Comparison of ENCODE assay signal across 8 cellular contexts in genomic region chr1:211305044-211305443, GRCh38. TPM values are rescaled to one million over a fixed set of nuclear protein-coding genes. Genes with fewer than 3 reads are reported as not detected.
DNase-seq lines count a peak whose midpoint lies in the region; ATAC-seq and TF ChIP-seq lines count a peak whose summit lies in the region.

No MANE protein-coding gene starts in this region.

- no peaks in the 10 kb centered on the region for H3K27me3 ChIP-seq in PC-3 (ENCODE audit: low read length)

- H3K36me3 ChIP-seq in PC-3 (ENCODE audit: low read depth, low read length): peaks cover 16% of the 10 kb centered on the region

- intact Hi-C loops in activated CD8-positive, alpha-beta T cell treated with anti-CD3 and anti-CD28 coated beads for 36 hours (cut with micrococcal nuclease): loop anchor here (2.0 kb wide), 1 partner anchor 18 kb away; no protein-coding TSS in a partner anchor
- intact Hi-C loops in activated CD4-positive, alpha-beta memory T cell treated with anti-CD3 and anti-CD28 coated beads for 36 hours (cut with micrococcal nuclease): loop anchor here (1.0 kb wide), 4 partner anchors 9 to 46 kb away; partner anchors contain the start of gene RCOR3
- intact Hi-C loops in PC-3 (cut with micrococcal nuclease): no loop called here

- CTCF ChIA-PET in activated CD8-positive, alpha-beta T cell treated with anti-CD3 and anti-CD28 coated beads for 36 hours (lab: Charles Lee): interaction anchor here (0.6 to 2.3 kb wide), 3 partner anchors 18 to 76 kb away, joined by 3 to 8 read pairs (median 3); no protein-coding TSS in a partner anchor
- CTCF ChIA-PET in activated CD8-positive, alpha-beta T cell treated with anti-CD3 and anti-CD28 coated beads, Interleukin-2, amount 10 ng/mL, durations not matched to agents 7 days and 5 days (lab: Charles Lee): interaction anchor here (1.8 kb wide), 1 partner anchor 18 kb away, joined by 4 read pairs; no protein-coding TSS in a partner anchor
- CTCF ChIA-PET in activated CD4-positive, alpha-beta memory T cell treated with anti-CD3 and anti-CD28 coated beads for 36 hours (lab: Charles Lee): interaction anchor here (0.6 to 1.0 kb wide), 2 partner anchors 16 to 18 kb away, joined by 3 to 4 read pairs; no protein-coding TSS in a partner anchor
- CTCF ChIA-PET in PC-3 (lab: Charles Lee): no interaction called here

- H3K27ac ChIP-seq in PC-3 (ENCODE audit: low read length): no peak overlapping the region

- peaks cover 36% of the 10 kb centered on the region for H3K36me3 Mint-ChIP-seq in activated CD8-positive, alpha-beta T cell treated with anti-CD3 and anti-CD28 coated beads for 36 hours (ENCODE audit: low read depth)
- H3K36me3 Mint-ChIP-seq in activated CD8-positive, alpha-beta T cell treated with anti-CD3 and anti-CD28 coated beads, Interleukin-2, amount 10 ng/mL, durations not matched to agents 7 days and 5 days (ENCODE audit: low read depth): peaks cover 47% of the 10 kb centered on the region
- peaks cover 32% of the 10 kb centered on the region for H3K36me3 Mint-ChIP-seq in activated CD4-positive, alpha-beta memory T cell treated with anti-CD3 and anti-CD28 coated beads for 36 hours

- BruUV-seq in PC-3 (replicated peaks; lab: Mats Ljungman, UMichigan): no TSS peak

- no peaks in the 10 kb centered on the region for H3K4me1 ChIP-seq in PC-3 (ENCODE audit: insufficient read depth, low read length)

- no peak for TF ChIP-seq CTCF in activated CD8-positive, alpha-beta T cell treated with anti-CD3 and anti-CD28 coated beads for 36 hours (IDR thresholded peaks at IDR 0.05)
- no peak for TF ChIP-seq CTCF in PC-3 (conservative IDR thresholded peaks at IDR 0.05; ENCODE audit: low read depth, low read length)

- H3K4me3 ChIP-seq in PC-3 (ENCODE audit: low read length): no peak overlapping the region

- peak; percentile 100 for ATAC-seq in activated CD8-positive, alpha-beta T cell treated with anti-CD3 and anti-CD28 coated beads for 36 hours
- no peak for ATAC-seq in activated CD8-positive, alpha-beta T cell treated with anti-CD3 and anti-CD28 coated beads, Interleukin-2, amount 10 ng/mL, durations not matched to agents 7 days and 5 days
- ATAC-seq in HG02642 (IDR thresholded peaks at IDR 0.05; ENCODE audit: poor library complexity, unreplicated experiment) (peak; percentile 96), PC-3 (no peak)

- H3K9ac ChIP-seq in PC-3 (ENCODE audit: low read length): no peak overlapping the region

- no peaks in the 10 kb centered on the region for H3K9me2 ChIP-seq in PC-3 (replicated peaks; ENCODE audit: low read length)

- peak overlapping the region; percentile 69 for H3K27ac Mint-ChIP-seq in activated CD8-positive, alpha-beta T cell treated with anti-CD3 and anti-CD28 coated beads for 36 hours
- no peak overlapping the region for H3K27ac Mint-ChIP-seq in activated CD8-positive, alpha-beta T cell treated with anti-CD3 and anti-CD28 coated beads, Interleukin-2, amount 10 ng/mL, durations not matched to agents 7 days and 5 days
- peak overlapping the region; percentile 77 for H3K27ac Mint-ChIP-seq in activated CD4-positive, alpha-beta memory T cell treated with anti-CD3 and anti-CD28 coated beads for 36 hours

- H3K4me1 Mint-ChIP-seq in activated CD8-positive, alpha-beta T cell treated with anti-CD3 and anti-CD28 coated beads for 36 hours (ENCODE audit: low read depth): peaks cover 38% of the 10 kb centered on the region
- H3K4me1 Mint-ChIP-seq in activated CD8-positive, alpha-beta T cell treated with anti-CD3 and anti-CD28 coated beads, Interleukin-2, amount 10 ng/mL, durations not matched to agents 7 days and 5 days (ENCODE audit: low read depth): peaks cover 11% of the 10 kb centered on the region
- peaks cover 44% of the 10 kb centered on the region for H3K4me1 Mint-ChIP-seq in activated CD4-positive, alpha-beta memory T cell treated with anti-CD3 and anti-CD28 coated beads for 36 hours (ENCODE audit: low read depth)

- H3K27me3 Mint-ChIP-seq in activated CD8-positive, alpha-beta T cell treated with anti-CD3 and anti-CD28 coated beads for 36 hours: no peaks in the 10 kb centered on the region
- no peaks in the 10 kb centered on the region for H3K27me3 Mint-ChIP-seq in activated CD8-positive, alpha-beta T cell treated with anti-CD3 and anti-CD28 coated beads, Interleukin-2, amount 10 ng/mL, durations not matched to agents 7 days and 5 days (ENCODE audit: low read depth)
- H3K27me3 Mint-ChIP-seq in activated CD4-positive, alpha-beta memory T cell treated with anti-CD3 and anti-CD28 coated beads for 36 hours: no peaks in the 10 kb centered on the region

- no peak overlapping the region for H2AFZ ChIP-seq in PC-3 (ENCODE audit: low read length)

- peak; percentile 78 for DNase-seq in activated CD8-positive, alpha-beta T cell treated with anti-CD3 and anti-CD28 coated beads for 36 hours
- no peak for DNase-seq in activated CD8-positive, alpha-beta T cell treated with anti-CD3 and anti-CD28 coated beads, Interleukin-2, amount 10 ng/mL, durations not matched to agents 7 days and 5 days
- peak; percentile 76 for DNase-seq in activated CD4-positive, alpha-beta memory T cell treated with anti-CD3 and anti-CD28 coated beads for 36 hours
- peak; percentile 7 for DNase-seq in retina
- DNase-seq in 8988T: no peak
- DNase-seq in NCI-H526 (lab: John Stamatoyannopoulos, UW): no peak
- no peak for DNase-seq in PC-3

- H3K4me2 ChIP-seq in PC-3 (ENCODE audit: low read length): no peak overlapping the region

- no peaks in the 10 kb centered on the region for H3K9me3 ChIP-seq in PC-3 (ENCODE audit: low read length)

- POLR2A ChIA-PET in activated CD8-positive, alpha-beta T cell treated with anti-CD3 and anti-CD28 coated beads for 36 hours (lab: Charles Lee): interaction anchor here (0.8 to 1.0 kb wide), 2 partner anchors 18 to 57 kb away, joined by 3 to 4 read pairs; no protein-coding TSS in a partner anchor
- POLR2A ChIA-PET in activated CD8-positive, alpha-beta T cell treated with anti-CD3 and anti-CD28 coated beads, Interleukin-2, amount 10 ng/mL, durations not matched to agents 7 days and 5 days (lab: Charles Lee): no interaction called here
- POLR2A ChIA-PET in activated CD4-positive, alpha-beta memory T cell treated with anti-CD3 and anti-CD28 coated beads for 36 hours (lab: Charles Lee): interaction anchor here (1.0 kb wide), 1 partner anchor 47 kb away, joined by 4 read pairs; no protein-coding TSS in a partner anchor
- POLR2A ChIA-PET in PC-3 (lab: Charles Lee; ENCODE audit: unreplicated experiment): no interaction called here

- no peaks in the 10 kb centered on the region for H4K20me1 ChIP-seq in PC-3 (ENCODE audit: low read length)

- H3K9me3 Mint-ChIP-seq in activated CD8-positive, alpha-beta T cell treated with anti-CD3 and anti-CD28 coated beads for 36 hours: no peaks in the 10 kb centered on the region
- no peaks in the 10 kb centered on the region for H3K9me3 Mint-ChIP-seq in activated CD8-positive, alpha-beta T cell treated with anti-CD3 and anti-CD28 coated beads, Interleukin-2, amount 10 ng/mL, durations not matched to agents 7 days and 5 days (ENCODE audit: insufficient read depth)
- no peaks in the 10 kb centered on the region for H3K9me3 Mint-ChIP-seq in activated CD4-positive, alpha-beta memory T cell treated with anti-CD3 and anti-CD28 coated beads for 36 hours

- H3K79me2 ChIP-seq in PC-3 (ENCODE audit: low read length): no peaks in the 10 kb centered on the region

- no peak overlapping the region for H3K4me3 Mint-ChIP-seq in activated CD8-positive, alpha-beta T cell treated with anti-CD3 and anti-CD28 coated beads for 36 hours
- H3K4me3 Mint-ChIP-seq in activated CD8-positive, alpha-beta T cell treated with anti-CD3 and anti-CD28 coated beads, Interleukin-2, amount 10 ng/mL, durations not matched to agents 7 days and 5 days: no peak overlapping the region
- no peak overlapping the region for H3K4me3 Mint-ChIP-seq in activated CD4-positive, alpha-beta memory T cell treated with anti-CD3 and anti-CD28 coated beads for 36 hours

- peaks cover 3% of the 10 kb centered on the region for H3F3A ChIP-seq in PC-3 (ENCODE audit: low read length, unreplicated experiment)

RNA-seq across cellular contexts. Expression of gene TRAF5, which starts 21.6 kb away (rescaled TPM):
- total RNA-seq in activated CD8-positive, alpha-beta T cell treated with anti-CD3 and anti-CD28 coated beads for 36 hours: 10 to 100 TPM; 40.6 to 42.5 TPM
- total RNA-seq in activated CD8-positive, alpha-beta T cell treated with anti-CD3 and anti-CD28 coated beads, Interleukin-2, amount 10 ng/mL, durations not matched to agents 7 days and 5 days: 10 to 100 TPM; 61.1 to 64.4 TPM
- total RNA-seq in activated CD4-positive, alpha-beta memory T cell treated with anti-CD3 and anti-CD28 coated beads for 36 hours: 10 to 100 TPM; 42.5 to 44.6 TPM
- total RNA-seq in PC-3 (2014; rRNA removed): 5.1 and 12.2 TPM in 2 replicates

RNA-seq across cellular contexts. Expression of gene RCOR3, which starts 45.9 kb away (rescaled TPM):
- 10 to 100 TPM; 25.7 to 30.7 TPM for total RNA-seq in activated CD8-positive, alpha-beta T cell treated with anti-CD3 and anti-CD28 coated beads for 36 hours
- total RNA-seq in activated CD8-positive, alpha-beta T cell treated with anti-CD3 and anti-CD28 coated beads, Interleukin-2, amount 10 ng/mL, durations not matched to agents 7 days and 5 days: 10 to 100 TPM; 47.2 to 50.6 TPM
- total RNA-seq in activated CD4-positive, alpha-beta memory T cell treated with anti-CD3 and anti-CD28 coated beads for 36 hours: 10 to 100 TPM; 30.2 to 32.7 TPM
- 12.7 and 20.4 TPM in 2 replicates for total RNA-seq in PC-3 (2014; rRNA removed)

Comparison
In these comparisons a context has a peak if more than half of its experiments do, and no peak if none do; other contexts are left out.
1. ATAC-seq: peak in activated CD8-positive, alpha-beta T cell treated with anti-CD3 and anti-CD28 coated beads for 36 hours (single experiment) and HG02642 (single experiment); none in activated CD8-positive, alpha-beta T cell treated with anti-CD3 and anti-CD28 coated beads, Interleukin-2, amount 10 ng/mL, durations not matched to agents 7 days and 5 days (single experiment) and PC-3 (single experiment).
2. DNase-seq: peak in activated CD8-positive, alpha-beta T cell treated with anti-CD3 and anti-CD28 coated beads for 36 hours (single experiment), activated CD4-positive, alpha-beta memory T cell treated with anti-CD3 and anti-CD28 coated beads for 36 hours (single experiment) and retina (single experiment); none in activated CD8-positive, alpha-beta T cell treated with anti-CD3 and anti-CD28 coated beads, Interleukin-2, amount 10 ng/mL, durations not matched to agents 7 days and 5 days (single experiment), 8988T (single experiment), NCI-H526 (0 of 2) and PC-3 (single experiment).
3. POLR2A ChIA-PET loops: an anchor here in activated CD8-positive, alpha-beta T cell treated with anti-CD3 and anti-CD28 coated beads for 36 hours (0.8 to 1.0 kb wide) and activated CD4-positive, alpha-beta memory T cell treated with anti-CD3 and anti-CD28 coated beads for 36 hours (1.0 kb wide); none called in activated CD8-positive, alpha-beta T cell treated with anti-CD3 and anti-CD28 coated beads, Interleukin-2, amount 10 ng/mL, durations not matched to agents 7 days and 5 days and PC-3.